Comparison of ENCODE assay signal across 1 cellular context in the genomic region with DNA sequence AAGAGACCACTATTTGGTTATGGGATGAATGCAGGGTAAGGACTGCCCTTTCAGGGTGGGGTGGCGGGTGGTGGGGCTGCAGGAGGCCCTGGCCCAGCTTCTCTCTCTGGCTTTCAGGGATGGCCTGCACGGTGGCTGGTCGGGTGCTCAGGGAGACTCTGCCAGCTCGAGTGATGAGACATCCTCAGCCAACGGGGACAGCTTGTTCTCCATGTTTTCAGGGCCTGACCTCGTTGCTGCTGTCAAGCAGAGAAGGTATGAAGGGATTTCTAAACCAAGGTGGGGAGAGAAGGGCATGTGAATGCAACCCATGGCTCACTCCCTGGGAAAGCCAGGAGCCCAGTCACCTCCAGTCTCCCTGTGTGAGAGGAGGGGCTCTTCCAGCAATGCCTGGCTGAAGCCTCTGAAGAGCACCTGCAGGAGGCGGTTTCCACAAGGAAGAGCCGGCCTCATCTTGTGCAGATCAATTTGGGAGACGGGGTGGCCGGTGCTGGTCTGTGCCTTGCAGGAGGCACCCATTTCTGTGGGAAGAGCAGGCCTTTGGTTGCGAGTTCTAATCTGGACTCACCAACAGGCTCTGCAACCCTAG.
TF ChIP-seq lines count a peak whose summit lies in the region.

No MANE protein-coding gene starts in this region.

TF ChIP-seq in GM12891, 5 proteins besides CTCF, POLR2A, EP300 and RAD21:
- TF ChIP-seq TAF1 (IDR thresholded peaks at IDR 0.05; ENCODE audit: low read depth, low read length) = no peak
- no peak for TF ChIP-seq PAX5 (IDR thresholded peaks at IDR 0.05; ENCODE audit: insufficient read depth, low read length, severe bottlenecking)
- no peak for TF ChIP-seq POU2F2 (IDR thresholded peaks at IDR 0.05; ENCODE audit: low read depth, low read length)
- TF ChIP-seq SPI1 (IDR thresholded peaks at IDR 0.05; ENCODE audit: low read depth, low read length) = no peak
- no peak for TF ChIP-seq POLR2AphosphoS5 (IDR thresholded peaks at IDR 0.05; ENCODE audit: low read depth, low read length)
TF ChIP-seq in GM12891: peak in this region for 0.
